Comparison of ENCODE assay signal across 20 cellular contexts in genomic region chr21:44575307-44576024, GRCh38. TPM values are rescaled to one million over a fixed set of nuclear protein-coding genes. Genes with fewer than 3 reads are reported as not detected.
DNase-seq lines count a peak whose midpoint lies in the region; ATAC-seq and TF ChIP-seq lines count a peak whose summit lies in the region.
"Had no signal": no experiment of that assay in that cellular context is flagged by ENCODE, and none has a peak within 500 bp of the region (broad histone marks: within the 10 kb centered on the region; RNA-seq: fewer than 3 reads in every experiment).

No MANE protein-coding gene starts in this region.

- DNase-seq in activated CD4-positive, alpha-beta T cell treated with anti-CD3 and anti-CD28 coated beads, Interleukin-2, amount 10 ng/mL, durations not matched to agents 7 days and 5 days = no peak
- no peak for DNase-seq in activated CD4-positive, alpha-beta T cell treated with anti-CD3 and anti-CD28 coated beads for 48 hours
- peak; percentile 8 for DNase-seq in GM10248 (ENCODE audit: extremely low spot score)
- DNase-seq in effector memory CD8-positive, alpha-beta T cell = no peak
- peak; percentile 52 for DNase-seq in posterior vena cava (ENCODE audit: low spot score)
- no peak for DNase-seq in HK-2 (ENCODE audit: unreplicated experiment)
- no peak for DNase-seq in NCI-H2107 (lab: John Stamatoyannopoulos, UW)
- DNase-seq in NCI-H1436 (lab: John Stamatoyannopoulos, UW) = no peak
- DNase-seq: AML-193; DMS 273 treated with DMSO at 0.1 percent for 48 hours; DND-41; HCEC 1CT; Kasumi-1; NCI-H1105; NCI-H1694; NCI-H510A; NK-92 treated with Interleukin-12 subunit alpha and Interleukin-12 subunit beta, amount 100 ng/mL, for 24 hours; Right ventricle myocardium superior had no signal

- CTCF ChIA-PET in activated CD4-positive, alpha-beta T cell treated with anti-CD3 and anti-CD28 coated beads, Interleukin-2, amount 10 ng/mL, durations not matched to agents 7 days and 5 days (lab: Charles Lee) = interaction anchor here (1.2 kb wide), 1 partner anchor 39 kb away, joined by 3 read pairs; no protein-coding TSS in a partner anchor
- CTCF ChIA-PET in GM10248 (lab: Yijun Ruan, JAX) = interaction anchor here (1.4 kb wide), 1 partner anchor 18 kb away, joined by 3 read pairs; no protein-coding TSS in a partner anchor

- no peak for TF ChIP-seq CTCF in GM10248 (IDR thresholded peaks at IDR 0.05; ENCODE audit: control extremely low read depth, extremely low read depth, low read depth, missing control alignments)

- POLR2A ChIA-PET in activated CD4-positive, alpha-beta T cell treated with anti-CD3 and anti-CD28 coated beads, Interleukin-2, amount 10 ng/mL, durations not matched to agents 7 days and 5 days (lab: Charles Lee) = no interaction called here
- POLR2A ChIA-PET in GM10248 (lab: Yijun Ruan, JAX) = no interaction called here

- no peak overlapping the region for H3K4me3 Mint-ChIP-seq in activated CD4-positive, alpha-beta T cell treated with anti-CD3 and anti-CD28 coated beads, Interleukin-2, amount 10 ng/mL, durations not matched to agents 7 days and 5 days
- no peak overlapping the region for H3K4me3 Mint-ChIP-seq in effector memory CD8-positive, alpha-beta T cell

- no peak for ATAC-seq in effector memory CD8-positive, alpha-beta T cell (replicated peaks)

- H3K4me1 Mint-ChIP-seq in activated CD4-positive, alpha-beta T cell treated with anti-CD3 and anti-CD28 coated beads, Interleukin-2, amount 10 ng/mL, durations not matched to agents 7 days and 5 days = no peaks in the 10 kb centered on the region
- H3K4me1 Mint-ChIP-seq in effector memory CD8-positive, alpha-beta T cell (ENCODE audit: low read depth in 2 of 2) = peaks cover 7 to 15% of the 10 kb centered on the region in 2 donors

- peaks cover 4% of the 10 kb centered on the region for H3K36me3 Mint-ChIP-seq in activated CD4-positive, alpha-beta T cell treated with anti-CD3 and anti-CD28 coated beads, Interleukin-2, amount 10 ng/mL, durations not matched to agents 7 days and 5 days (ENCODE audit: low read depth)
- no peaks in the 10 kb centered on the region for H3K36me3 Mint-ChIP-seq in effector memory CD8-positive, alpha-beta T cell (ENCODE audit: insufficient read depth)

- H3K27me3 Mint-ChIP-seq in activated CD4-positive, alpha-beta T cell treated with anti-CD3 and anti-CD28 coated beads, Interleukin-2, amount 10 ng/mL, durations not matched to agents 7 days and 5 days = peaks cover 4% of the 10 kb centered on the region
- peaks cover 18 to 66% of the 10 kb centered on the region in 2 donors for H3K27me3 Mint-ChIP-seq in effector memory CD8-positive, alpha-beta T cell

- H3K27ac Mint-ChIP-seq in activated CD4-positive, alpha-beta T cell treated with anti-CD3 and anti-CD28 coated beads, Interleukin-2, amount 10 ng/mL, durations not matched to agents 7 days and 5 days = peak overlapping the region; percentile 38
- peak overlapping the region; percentile 60 to 83 for H3K27ac Mint-ChIP-seq in effector memory CD8-positive, alpha-beta T cell

- intact Hi-C loops in posterior vena cava (cut with DNase I) = no loop called here

- peaks cover 24% of the 10 kb centered on the region for H3K9me3 Mint-ChIP-seq in activated CD4-positive, alpha-beta T cell treated with anti-CD3 and anti-CD28 coated beads, Interleukin-2, amount 10 ng/mL, durations not matched to agents 7 days and 5 days
- H3K9me3 Mint-ChIP-seq in effector memory CD8-positive, alpha-beta T cell = peaks cover 0 to 2% of the 10 kb centered on the region in 2 donors

RNA-seq across cellular contexts. Expression of gene KRTAP10-4, which starts 1.9 kb away (rescaled TPM):
- not detected for total RNA-seq in activated CD4-positive, alpha-beta T cell treated with anti-CD3 and anti-CD28 coated beads, Interleukin-2, amount 10 ng/mL, durations not matched to agents 7 days and 5 days
- total RNA-seq in posterior vena cava = not detected
- total RNA-seq: G401, OCI-LY7, Right ventricle myocardium superior had no signal

RNA-seq across cellular contexts. Expression of gene KRTAP10-5, which starts 4.9 kb away (rescaled TPM):
- not detected for total RNA-seq in activated CD4-positive, alpha-beta T cell treated with anti-CD3 and anti-CD28 coated beads, Interleukin-2, amount 10 ng/mL, durations not matched to agents 7 days and 5 days
- not detected for total RNA-seq in posterior vena cava
- total RNA-seq: G401, OCI-LY7, Right ventricle myocardium superior had no signal

RNA-seq across cellular contexts. Expression of gene KRTAP10-6, which starts 16.8 kb away (rescaled TPM):
- total RNA-seq in activated CD4-positive, alpha-beta T cell treated with anti-CD3 and anti-CD28 coated beads, Interleukin-2, amount 10 ng/mL, durations not matched to agents 7 days and 5 days = not detected
- not detected for total RNA-seq in posterior vena cava
- total RNA-seq: G401, OCI-LY7, Right ventricle myocardium superior had no signal

RNA-seq across cellular contexts. Expression of gene KRTAP10-3, which starts 16.9 kb away (rescaled TPM):
- not detected for total RNA-seq in activated CD4-positive, alpha-beta T cell treated with anti-CD3 and anti-CD28 coated beads, Interleukin-2, amount 10 ng/mL, durations not matched to agents 7 days and 5 days
- total RNA-seq in posterior vena cava = not detected
- total RNA-seq: G401, OCI-LY7, Right ventricle myocardium superior had no signal

RNA-seq across cellular contexts. Expression of gene KRTAP10-2, which starts 24.2 kb away (rescaled TPM):
- not detected for total RNA-seq in activated CD4-positive, alpha-beta T cell treated with anti-CD3 and anti-CD28 coated beads, Interleukin-2, amount 10 ng/mL, durations not matched to agents 7 days and 5 days
- not detected for total RNA-seq in posterior vena cava
- total RNA-seq: G401, OCI-LY7, Right ventricle myocardium superior had no signal

Comparison
In these comparisons a context has a peak if more than half of its experiments do, and no peak if none do; other contexts are left out.
1. DNase-seq: peak in GM10248 (single experiment) and posterior vena cava (single experiment); none in activated CD4-positive, alpha-beta T cell treated with anti-CD3 and anti-CD28 coated beads, Interleukin-2, amount 10 ng/mL, durations not matched to agents 7 days and 5 days (single experiment), activated CD4-positive, alpha-beta T cell treated with anti-CD3 and anti-CD28 coated beads for 48 hours (single experiment), effector memory CD8-positive, alpha-beta T cell (0 of 3), HK-2 (single experiment), NCI-H2107 (single experiment) and NCI-H1436 (single experiment).